ENCODE assay signal across 6 cellular contexts in the genomic region with DNA sequence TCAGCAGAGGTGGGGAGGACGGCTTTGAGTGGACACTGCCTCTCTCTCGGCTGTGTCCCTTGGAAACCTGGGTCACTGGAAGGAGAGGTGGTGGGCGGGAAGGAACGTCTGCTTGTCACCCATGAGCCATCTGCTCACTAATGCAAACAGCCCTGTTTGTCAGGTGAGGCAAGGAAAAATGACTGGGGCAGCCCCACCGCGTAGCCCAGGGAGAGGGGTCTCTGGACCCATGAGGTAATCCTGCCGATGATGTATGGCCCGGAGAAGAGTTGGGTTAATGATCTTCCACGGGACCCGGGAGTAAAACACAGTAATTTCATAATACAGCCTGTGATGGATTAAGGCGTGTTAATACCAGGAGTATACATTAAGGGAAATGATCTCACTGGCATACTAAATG.
"Had no signal": no experiment of that assay in that cellular context is flagged by ENCODE, and none has a peak within 500 bp of the region (broad histone marks: within the 10 kb centered on the region; RNA-seq: fewer than 3 reads in every experiment).

No MANE protein-coding gene starts in this region.

- ATAC-seq: K562 had no signal

- DNase-seq: IMR-90, KBM-7, KG1 had no signal

- H3K27ac ChIP-seq: HL-60 had no signal

- FAIRE-seq: HTR-8/SVneo, K562 had no signal

- H3K4me3 ChIP-seq: K562 had no signal
